1 cellular context compared by ENCODE assay signal in the genomic region with DNA sequence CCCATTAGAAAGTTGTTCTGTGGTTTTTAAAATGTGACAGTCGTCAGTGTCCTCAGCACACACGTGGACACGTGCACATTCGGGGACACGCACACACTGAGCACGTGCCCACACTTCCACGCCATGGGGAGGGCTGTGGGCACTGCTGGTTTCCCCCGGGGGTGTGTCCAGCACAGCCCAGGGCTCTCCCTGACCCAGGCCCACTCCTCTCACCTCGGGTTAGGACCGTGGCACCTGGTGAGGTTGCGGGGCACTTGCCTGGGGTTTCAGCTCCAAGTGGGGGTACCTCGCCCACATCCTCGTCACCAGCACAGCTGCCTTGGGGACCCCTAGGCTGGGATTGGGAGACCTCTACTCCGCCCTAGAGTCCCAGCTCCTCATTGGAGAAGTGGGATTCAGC.
TF ChIP-seq lines count a peak whose summit lies in the region.

No MANE protein-coding gene starts in this region.

TF ChIP-seq in HepG2, 621 proteins besides CTCF, POLR2A, EP300 and RAD21:
- TF ChIP-seq ZNF773 (CRISPR knock-in tag; IDR thresholded peaks at IDR 0.05; ENCODE audit: borderline replicate concordance) (no peak), AGO2 (optimal IDR thresholded peaks at IDR 0.05; ENCODE audit: low read depth, low read length) (peak; percentile 75), POLR2G (IDR thresholded peaks at IDR 0.05; ENCODE audit: low read depth, low read length) (0 out of 2 replicates have a peak, but pooled peaks have one; percentile 9)
